9 cellular contexts compared by ENCODE assay signal in the genomic region with DNA sequence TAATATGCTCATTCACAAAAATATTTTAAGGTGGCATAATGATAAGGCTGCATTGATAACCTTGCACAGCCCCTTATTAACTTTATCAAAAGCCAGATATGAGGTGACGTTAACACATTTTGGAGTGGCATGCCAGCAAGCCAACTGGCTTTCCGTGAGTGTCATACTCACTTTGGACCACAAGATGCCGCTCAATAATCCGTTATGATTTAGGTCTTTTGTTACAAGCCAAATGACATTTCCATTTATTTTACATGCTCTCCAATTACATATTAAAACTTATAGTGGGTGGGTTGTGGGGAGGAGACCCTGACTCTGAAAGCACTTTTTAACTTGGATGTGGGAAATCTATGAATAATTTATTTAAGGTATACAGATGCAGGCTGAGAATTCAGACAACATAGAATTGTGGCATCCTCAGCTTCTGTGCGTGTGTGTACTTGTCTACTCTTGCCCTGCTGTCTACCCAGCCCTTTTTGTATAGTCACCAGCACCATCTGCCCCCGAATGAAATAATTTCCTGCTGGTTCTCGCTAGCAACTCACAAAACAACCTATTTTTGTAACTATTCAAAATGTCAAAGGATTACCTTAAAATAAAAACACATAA.
DNase-seq lines count a peak whose midpoint lies in the region; ATAC-seq and FAIRE-seq lines count a peak whose summit lies in the region.
"Had no signal": no experiment of that assay in that cellular context is flagged by ENCODE, and none has a peak within 500 bp of the region (broad histone marks: within the 10 kb centered on the region; RNA-seq: fewer than 3 reads in every experiment).

No MANE protein-coding gene starts in this region.

- H3K27ac Mint-ChIP-seq in stimulated activated naive CD8-positive, alpha-beta T cell treated with anti-CD3 and anti-CD28 coated beads, Interleukin-15, amount 100 ng/mL, for 72 hours = no peak overlapping the region
- H3K27ac Mint-ChIP-seq: dendritic cell treated with granulocyte-macrophage colony-stimulating factor and Interleukin-4, amounts not matched to agents 40 ng/mL and 50 ng/mL, for 4 days had no signal

- H3K27me3 Mint-ChIP-seq in stimulated activated naive CD8-positive, alpha-beta T cell treated with anti-CD3 and anti-CD28 coated beads, Interleukin-15, amount 100 ng/mL, for 72 hours = peaks cover 17% of the 10 kb centered on the region
- H3K27me3 Mint-ChIP-seq: dendritic cell treated with granulocyte-macrophage colony-stimulating factor and Interleukin-4, amounts not matched to agents 40 ng/mL and 50 ng/mL, for 4 days had no signal

- DNase-seq in stimulated activated naive CD8-positive, alpha-beta T cell treated with anti-CD3 and anti-CD28 coated beads, Interleukin-15, Interleukin-2, amounts not matched to agents 100 U/mL and 50 U/mL, for 24 hours = peak; percentile 21
- no peak for DNase-seq in stimulated activated naive CD8-positive, alpha-beta T cell treated with anti-CD3 and anti-CD28 coated beads, Interleukin-15, amount 100 ng/mL, for 72 hours
- DNase-seq in NCI-H2107 treated with DMSO at 0.1 percent for 48 hours (lab: John Stamatoyannopoulos, UW; ENCODE audit: unreplicated experiment) = peak; percentile 75
- DNase-seq in astrocyte of the hippocampus (ENCODE audit: low read depth, low spot score) = peak; percentile 78
- peak; percentile 32 for DNase-seq in kidney glomerular epithelial cell (lab: John Stamatoyannopoulos, UW)
- peak; percentile 37 for DNase-seq in urothelium cell line (ENCODE audit: low spot score)
- DNase-seq in HuH-7.5 (ENCODE audit: low spot score) = no peak

- ATAC-seq in stimulated activated naive CD8-positive, alpha-beta T cell treated with anti-CD3 and anti-CD28 coated beads, Interleukin-15, Interleukin-2, amounts not matched to agents 100 U/mL and 50 U/mL, for 24 hours = no peak
- ATAC-seq in stimulated activated naive CD8-positive, alpha-beta T cell treated with anti-CD3 and anti-CD28 coated beads, Interleukin-15, amount 100 ng/mL, for 72 hours = no peak
- ATAC-seq in HG02623 (IDR thresholded peaks at IDR 0.05; ENCODE audit: unreplicated experiment) = peak; percentile 73

- H3K9me3 Mint-ChIP-seq in stimulated activated naive CD8-positive, alpha-beta T cell treated with anti-CD3 and anti-CD28 coated beads, Interleukin-15, amount 100 ng/mL, for 72 hours = no peaks in the 10 kb centered on the region
- H3K9me3 Mint-ChIP-seq: dendritic cell treated with granulocyte-macrophage colony-stimulating factor and Interleukin-4, amounts not matched to agents 40 ng/mL and 50 ng/mL, for 4 days had no signal

- no peaks in the 10 kb centered on the region for H3K4me1 Mint-ChIP-seq in stimulated activated naive CD8-positive, alpha-beta T cell treated with anti-CD3 and anti-CD28 coated beads, Interleukin-15, amount 100 ng/mL, for 72 hours

- FAIRE-seq in urothelium cell line (lab: Jason Lieb, UNC) = no peak

- H3K4me3 Mint-ChIP-seq in stimulated activated naive CD8-positive, alpha-beta T cell treated with anti-CD3 and anti-CD28 coated beads, Interleukin-15, amount 100 ng/mL, for 72 hours = no peak overlapping the region
- H3K4me3 Mint-ChIP-seq: dendritic cell treated with granulocyte-macrophage colony-stimulating factor and Interleukin-4, amounts not matched to agents 40 ng/mL and 50 ng/mL, for 4 days had no signal

Comparison
In these comparisons a context has a peak if more than half of its experiments do, and no peak if none do; other contexts are left out.
1. DNase-seq: peak in stimulated activated naive CD8-positive, alpha-beta T cell treated with anti-CD3 and anti-CD28 coated beads, Interleukin-15, Interleukin-2, amounts not matched to agents 100 U/mL and 50 U/mL, for 24 hours (single experiment), NCI-H2107 treated with DMSO at 0.1 percent for 48 hours (single experiment), astrocyte of the hippocampus (single experiment), kidney glomerular epithelial cell (single experiment) and urothelium cell line (single experiment); none in stimulated activated naive CD8-positive, alpha-beta T cell treated with anti-CD3 and anti-CD28 coated beads, Interleukin-15, amount 100 ng/mL, for 72 hours (0 of 2) and HuH-7.5 (single experiment).